ENCODE assay signal across 9 cellular contexts in genomic region chr11:134270250-134270714, GRCh38. TPM values are rescaled to one million over a fixed set of nuclear protein-coding genes. Genes with fewer than 3 reads are reported as not detected.
DNase-seq lines count a peak whose midpoint lies in the region; ATAC-seq, FAIRE-seq and TF ChIP-seq lines count a peak whose summit lies in the region.
"Had no signal": no experiment of that assay in that cellular context is flagged by ENCODE, and none has a peak within 500 bp of the region (broad histone marks: within the 10 kb centered on the region; RNA-seq: fewer than 3 reads in every experiment).

No MANE protein-coding gene starts in this region.

- peak; percentile 56; the same call in 1 of the 2 replicates for TF ChIP-seq CTCF in PC-3 (conservative IDR thresholded peaks at IDR 0.05; ENCODE audit: low read depth, low read length)
- peak in 2 of 3 experiments; percentile 36 to 60; a peak in 3 of 4 replicates for TF ChIP-seq CTCF in H1 (IDR thresholded peaks at IDR 0.05; ENCODE audit: control extremely low read depth in 1 of 3, insufficient read depth in 1 of 3, low read depth in 1 of 3, low read length in 3 of 3)

- H3K79me1 ChIP-seq in H1 (ENCODE audit: low read depth, low read length), result peaks cover 3% of the 10 kb centered on the region; the same call in 1 of the 2 replicates

- H3K4ac ChIP-seq in H1 (replicated peaks; ENCODE audit: insufficient read length, low read depth, low read length), result no peak overlapping the region

- peak overlapping the region; percentile 81; the same call in 1 of the 2 replicates for H2BK5ac ChIP-seq in H1 (ENCODE audit: low read depth, low read length)

- peak overlapping the region; percentile 53 for H3K4me2 ChIP-seq in BLaER1
- no peak overlapping the region for H3K4me2 ChIP-seq in PC-3 (ENCODE audit: low read length)
- H3K4me2 ChIP-seq in H1 (ENCODE audit: insufficient read depth in 1 of 2, low read depth in 2 of 2, low read length in 2 of 2), result no peak overlapping the region

- peak; percentile 47 to 59 for TF ChIP-seq RAD21 in H1 (IDR thresholded peaks at IDR 0.05 in 1 of 2, conservative IDR thresholded peaks at IDR 0.05 in 1 of 2; ENCODE audit: low read depth in 2 of 2, low read length in 2 of 2)

- DNase-seq in GM12891 (ENCODE audit: insufficient read length, low spot score) (no peak), PC-3 (peak; percentile 52), H1 (ENCODE audit: low read depth in 1 of 2, low spot score in 2 of 2) (no peak), NCI-H2171 treated with DMSO at 0.1 percent for 48 hours (lab: John Stamatoyannopoulos, UW) (no peak)
- DNase-seq: colonic mucosa had no signal

- H3K4me3 ChIP-seq in BLaER1, result no peak overlapping the region
- no peak overlapping the region for H3K4me3 ChIP-seq in PC-3 (ENCODE audit: low read length)
- H3K4me3 ChIP-seq in H1 (ENCODE audit: extremely low read depth in 1 of 4, insufficient read depth in 2 of 4, low read depth in 3 of 4, low read length in 4 of 4), result no peak overlapping the region
- H3K4me3 ChIP-seq: colonic mucosa had no signal

- ATAC-seq in PC-3 (no peak), HG02759 (IDR thresholded peaks at IDR 0.05; ENCODE audit: unreplicated experiment) (no peak), HG03196 (IDR thresholded peaks at IDR 0.05; ENCODE audit: unreplicated experiment) (no peak), GM21381 (IDR thresholded peaks at IDR 0.05; ENCODE audit: unreplicated experiment) (no peak)

- H2BK12ac ChIP-seq in H1 (ENCODE audit: low read depth, low read length), result peak overlapping the region; percentile 52; the same call in 1 of the 2 replicates

- H3K23ac ChIP-seq in H1 (ENCODE audit: insufficient read length), result no peak overlapping the region

- CTCF ChIA-PET in PC-3 (lab: Charles Lee), result no interaction called here
- CTCF ChIA-PET in H1 (lab: Charles Lee; ENCODE audit: partially characterized antibody), result interaction anchor here (0.7 to 12.0 kb wide), 10 partner anchors 7 to 599 kb away, joined by 3 to 114 read pairs (median 4); no protein-coding TSS in a partner anchor

- H2BK20ac ChIP-seq in H1 (ENCODE audit: low read length), result peak overlapping the region; percentile 2; the same call in 1 of the 2 replicates

- peak overlapping the region; percentile 91; the same call in 1 of the 2 replicates for H2AK5ac ChIP-seq in H1 (ENCODE audit: low read depth, low read length)

- intact Hi-C loops in PC-3 (cut with micrococcal nuclease), result no loop called here

- no peak for TF ChIP-seq POLR2A in GM12891 (IDR thresholded peaks at IDR 0.05; ENCODE audit: low read depth, low read length)
- TF ChIP-seq POLR2A in H1 (IDR thresholded peaks at IDR 0.05; ENCODE audit: control extremely low read depth in 1 of 2, low read depth in 2 of 2, low read length in 2 of 2), result no peak

- BruUV-seq in PC-3 (replicated peaks; lab: Mats Ljungman, UMichigan), result no TSS peak

- H3K27me3 ChIP-seq in BLaER1 (peaks cover 45% of the 10 kb centered on the region), PC-3 (ENCODE audit: low read length) (peaks cover 30% of the 10 kb centered on the region), H1 (replicated peaks in 1 of 4; ENCODE audit: control insufficient read depth in 3 of 4, extremely low read depth in 1 of 4, insufficient read depth in 3 of 4, low read length in 3 of 4) (no peaks in the 10 kb centered on the region; a peak in 1 of 7 replicates)

- H3K23me2 ChIP-seq in H1 (ENCODE audit: low read depth, low read length), result peaks cover 3% of the 10 kb centered on the region

- no peaks in the 10 kb centered on the region for H3K9me3 ChIP-seq in BLaER1
- no peaks in the 10 kb centered on the region for H3K9me3 ChIP-seq in PC-3 (ENCODE audit: low read length)
- no peaks in the 10 kb centered on the region for H3K9me3 ChIP-seq in H1 (ENCODE audit: insufficient read depth in 2 of 2, low read depth in 1 of 2, low read length in 1 of 2)
- H3K9me3 ChIP-seq: colonic mucosa had no signal

- H4K91ac ChIP-seq in H1 (replicated peaks; ENCODE audit: insufficient read length, low read length), result peak overlapping the region; percentile 20

- no peak overlapping the region for H3K27ac ChIP-seq in BLaER1
- H3K27ac ChIP-seq in PC-3 (ENCODE audit: low read length), result no peak overlapping the region
- no peak overlapping the region for H3K27ac ChIP-seq in H1 (ENCODE audit: low read depth, low read length)
- H3K27ac ChIP-seq: colonic mucosa had no signal

- peaks cover 6% of the 10 kb centered on the region for H3F3A ChIP-seq in PC-3 (ENCODE audit: low read length, unreplicated experiment)

- POLR2A ChIA-PET in PC-3 (lab: Charles Lee; ENCODE audit: unreplicated experiment), result no interaction called here
- POLR2A ChIA-PET in H1 (lab: Charles Lee; ENCODE audit: partially characterized antibody), result interaction anchor here (0.6 to 1.3 kb wide), 5 partner anchors 13 to 191 kb away, joined by 3 to 4 read pairs (median 3); partner anchors contain the start of gene ACAD8

- FAIRE-seq in GM12891 (lab: Jason Lieb, UNC), result peak; percentile 88
- FAIRE-seq in H1 (lab: Jason Lieb, UNC), result peak; percentile 75

- H3K9ac ChIP-seq in BLaER1, result no peak overlapping the region
- H3K9ac ChIP-seq in PC-3 (ENCODE audit: low read length), result no peak overlapping the region
- no peak overlapping the region for H3K9ac ChIP-seq in H1 (replicated peaks in 1 of 4; ENCODE audit: extremely low read depth in 1 of 4, low read depth in 3 of 4, low read length in 3 of 4)

- H2BK120ac ChIP-seq in H1 (replicated peaks; ENCODE audit: low read depth, low read length), result no peak overlapping the region

- H3K36me3 ChIP-seq in BLaER1 (no peaks in the 10 kb centered on the region; the same call in 1 of the 2 replicates), PC-3 (ENCODE audit: low read depth, low read length) (no peaks in the 10 kb centered on the region), H1 (ENCODE audit: control insufficient read depth in 2 of 4, insufficient read depth in 4 of 4, low read length in 3 of 4) (no peaks in the 10 kb centered on the region)
- H3K36me3 ChIP-seq: colonic mucosa had no signal

- H3K9me2 ChIP-seq in PC-3 (replicated peaks; ENCODE audit: low read length), result no peaks in the 10 kb centered on the region

- H3K18ac ChIP-seq in H1 (ENCODE audit: extremely low read depth, low read length), result peak overlapping the region; percentile 57; the same call in 1 of the 2 replicates

- H3K79me2 ChIP-seq in PC-3 (ENCODE audit: low read length), result no peaks in the 10 kb centered on the region
- peaks cover 3 to 80% of the 10 kb centered on the region in 2 experiments; a peak in 3 of 4 replicates for H3K79me2 ChIP-seq in H1 (ENCODE audit: control insufficient read depth in 1 of 2, insufficient read depth in 2 of 2, low read length in 2 of 2)

- H4K20me1 ChIP-seq in BLaER1 (peaks cover 23% of the 10 kb centered on the region), PC-3 (ENCODE audit: low read length) (no peaks in the 10 kb centered on the region), H1 (replicated peaks in 1 of 2; ENCODE audit: control insufficient read depth in 1 of 2, insufficient read depth in 2 of 2, low read length in 2 of 2) (no peaks in the 10 kb centered on the region)

- H3K4me1 ChIP-seq in BLaER1, result peaks cover 21% of the 10 kb centered on the region
- H3K4me1 ChIP-seq in PC-3 (ENCODE audit: insufficient read depth, low read length), result peaks cover 28% of the 10 kb centered on the region
- H3K4me1 ChIP-seq in H1 (replicated peaks in 1 of 4; ENCODE audit: control insufficient read depth in 3 of 4, insufficient read depth in 4 of 4, low read length in 3 of 4), result peaks cover 17 to 36% (median 21%) of the 10 kb centered on the region in 4 experiments
- H3K4me1 ChIP-seq: colonic mucosa had no signal

- H3K56ac ChIP-seq in H1 (replicated peaks; ENCODE audit: insufficient read length, low read depth, low read length), result no peak overlapping the region

- no peak for TF ChIP-seq EP300 in H1 (IDR thresholded peaks at IDR 0.05; ENCODE audit: borderline replicate concordance in 1 of 2, low read depth in 2 of 2, low read length in 2 of 2)

- no peak overlapping the region for H4K5ac ChIP-seq in H1 (ENCODE audit: insufficient read length, low read depth, low read length)

- H2BK15ac ChIP-seq in H1 (ENCODE audit: low read length), result peak overlapping the region; percentile 62

- 64% methylated on average over 5 of the region's 5 CpGs; no CpG with 5 or more reads in 1 of the 2 experiments for WGBS in H1 (ENCODE audit: extremely low coverage in 1 of 2, insufficient coverage in 1 of 2, insufficient read length in 1 of 2, insufficient replicate concordance in 2 of 2, low coverage in 1 of 2, low lambda C conversion rate in 2 of 2, missing lambda C conversion rate in 1 of 2), 2 experiments

- H3K14ac ChIP-seq in H1 (ENCODE audit: insufficient read length), result no peak overlapping the region

- H4K8ac ChIP-seq in H1 (ENCODE audit: extremely low read depth, insufficient read depth, low read length), result no peak overlapping the region

- H2AFZ ChIP-seq in PC-3 (ENCODE audit: low read length) (no peak overlapping the region), H1 (ENCODE audit: low read length) (no peak overlapping the region)

RNA-seq across cellular contexts. Expression of gene GLB1L3, which starts 5.9 kb away (rescaled TPM):
- 0.21 TPM for polyA plus RNA-seq in GM12891 (2012; ENCODE audit: low read depth, missing spikeins)
- total RNA-seq in PC-3 (2014; rRNA removed), result not detected in 2 replicates
- 32.6 and 33.2 TPM in 2 replicates for total RNA-seq in H1 (2021; fragmentation: NEBNext Ultra II Directional; extraction: Animal tissue kit (Norgen Biotek cat#: 25700))
- polyA plus RNA-seq in H1 (2011; rRNA removed), result 14.9 and 19.7 TPM in 2 replicates
- 16.5 TPM for polyA plus RNA-seq in H1 (2011; cell fraction: cytosol; rRNA removed)
- 58.1 TPM for polyA plus RNA-seq in H1 (2011; cell fraction: nucleus; rRNA removed)
- 20.7 to 26.8 TPM (median 25.0 TPM) in 4 replicates for polyA plus RNA-seq in H1 (2012, experiment 1 of 2)
- 10.5 TPM for polyA plus RNA-seq in H1 (2012, experiment 2 of 2)
- polyA plus RNA-seq in H1 (2013, experiment 1 of 2), result 19.3 TPM
- 19.8 TPM for polyA plus RNA-seq in H1 (2013, experiment 2 of 2)
- 8.7 and 10.5 TPM in 2 replicates for polyA minus RNA-seq in H1 (2011; rRNA and poly(A)+ RNA removed)
- polyA minus RNA-seq in H1 (2011; cell fraction: cytosol; rRNA and poly(A)+ RNA removed), result 9.7 TPM
- 19.4 TPM for polyA minus RNA-seq in H1 (2011; cell fraction: nucleus; rRNA and poly(A)+ RNA removed)

RNA-seq across cellular contexts. Expression of gene ACAD8, which starts 16.9 kb away (rescaled TPM):
- 13.4 TPM for polyA plus RNA-seq in GM12891 (2012; ENCODE audit: low read depth, missing spikeins)
- 17.6 and 22.6 TPM in 2 replicates for total RNA-seq in PC-3 (2014; rRNA removed)
- total RNA-seq in H1 (2021; fragmentation: NEBNext Ultra II Directional; extraction: Animal tissue kit (Norgen Biotek cat#: 25700)), result 48.2 and 52.7 TPM in 2 replicates
- polyA plus RNA-seq in H1 (2011; rRNA removed), result 40.9 and 45.8 TPM in 2 replicates
- 52.6 TPM for polyA plus RNA-seq in H1 (2011; cell fraction: cytosol; rRNA removed)
- polyA plus RNA-seq in H1 (2011; cell fraction: nucleus; rRNA removed), result 66.6 TPM
- polyA plus RNA-seq in H1 (2012, experiment 1 of 2), result 58.4 to 62.2 TPM (median 60.3 TPM) in 4 replicates
- 26.0 TPM for polyA plus RNA-seq in H1 (2012, experiment 2 of 2)
- polyA plus RNA-seq in H1 (2013, experiment 1 of 2), result 30.3 TPM
- 26.5 TPM for polyA plus RNA-seq in H1 (2013, experiment 2 of 2)
- polyA minus RNA-seq in H1 (2011; rRNA and poly(A)+ RNA removed), result 45.6 and 46.9 TPM in 2 replicates
- polyA minus RNA-seq in H1 (2011; cell fraction: cytosol; rRNA and poly(A)+ RNA removed), result 22.9 TPM
- 39.9 TPM for polyA minus RNA-seq in H1 (2011; cell fraction: nucleus; rRNA and poly(A)+ RNA removed)

RNA-seq across cellular contexts. Expression of gene THYN1, which starts 17.1 kb away (rescaled TPM):
- 59.9 TPM for polyA plus RNA-seq in GM12891 (2012; ENCODE audit: low read depth, missing spikeins)
- total RNA-seq in PC-3 (2014; rRNA removed), result 56.2 and 56.6 TPM in 2 replicates
- total RNA-seq in H1 (2021; fragmentation: NEBNext Ultra II Directional; extraction: Animal tissue kit (Norgen Biotek cat#: 25700)), result 95.1 and 95.4 TPM in 2 replicates
- 41.3 and 77.3 TPM in 2 replicates for polyA plus RNA-seq in H1 (2011; rRNA removed)
- polyA plus RNA-seq in H1 (2011; cell fraction: cytosol; rRNA removed), result 86.4 TPM
- 44.4 TPM for polyA plus RNA-seq in H1 (2011; cell fraction: nucleus; rRNA removed)
- polyA plus RNA-seq in H1 (2012, experiment 1 of 2), result 118 to 130 TPM (median 121 TPM) in 4 replicates
- 31.3 TPM for polyA plus RNA-seq in H1 (2012, experiment 2 of 2)
- 96.1 TPM for polyA plus RNA-seq in H1 (2013, experiment 1 of 2)
- polyA plus RNA-seq in H1 (2013, experiment 2 of 2), result 95.8 TPM
- 65.1 and 93.1 TPM in 2 replicates for polyA minus RNA-seq in H1 (2011; rRNA and poly(A)+ RNA removed)
- polyA minus RNA-seq in H1 (2011; cell fraction: cytosol; rRNA and poly(A)+ RNA removed), result 49.0 TPM
- 36.1 TPM for polyA minus RNA-seq in H1 (2011; cell fraction: nucleus; rRNA and poly(A)+ RNA removed)

RNA-seq across cellular contexts. Expression of gene VPS26B, which starts 45.8 kb away (rescaled TPM):
- polyA plus RNA-seq in GM12891 (2012; ENCODE audit: low read depth, missing spikeins), result 10.6 TPM
- 49.2 and 53.9 TPM in 2 replicates for total RNA-seq in PC-3 (2014; rRNA removed)
- 26.8 and 27.0 TPM in 2 replicates for total RNA-seq in H1 (2021; fragmentation: NEBNext Ultra II Directional; extraction: Animal tissue kit (Norgen Biotek cat#: 25700))
- polyA plus RNA-seq in H1 (2011; rRNA removed), result 18.3 and 19.6 TPM in 2 replicates
- polyA plus RNA-seq in H1 (2011; cell fraction: cytosol; rRNA removed), result 21.7 TPM
- polyA plus RNA-seq in H1 (2011; cell fraction: nucleus; rRNA removed), result 23.5 TPM
- 19.5 to 21.1 TPM (median 20.1 TPM) in 4 replicates for polyA plus RNA-seq in H1 (2012, experiment 1 of 2)
- 16.3 TPM for polyA plus RNA-seq in H1 (2012, experiment 2 of 2)
- polyA plus RNA-seq in H1 (2013, experiment 1 of 2), result 15.3 TPM
- 14.6 TPM for polyA plus RNA-seq in H1 (2013, experiment 2 of 2)
- polyA minus RNA-seq in H1 (2011; rRNA and poly(A)+ RNA removed), result 27.9 and 33.4 TPM in 2 replicates
- 17.2 TPM for polyA minus RNA-seq in H1 (2011; cell fraction: cytosol; rRNA and poly(A)+ RNA removed)
- 16.7 TPM for polyA minus RNA-seq in H1 (2011; cell fraction: nucleus; rRNA and poly(A)+ RNA removed)

RNA-seq across cellular contexts. Expression of gene NCAPD3, which starts 46.5 kb away (rescaled TPM):
- 26.3 TPM for polyA plus RNA-seq in GM12891 (2012; ENCODE audit: low read depth, missing spikeins)
- 74.5 and 85.0 TPM in 2 replicates for total RNA-seq in PC-3 (2014; rRNA removed)
- total RNA-seq in H1 (2021; fragmentation: NEBNext Ultra II Directional; extraction: Animal tissue kit (Norgen Biotek cat#: 25700)), result 50.3 and 55.2 TPM in 2 replicates
- 26.5 and 27.1 TPM in 2 replicates for polyA plus RNA-seq in H1 (2011; rRNA removed)
- polyA plus RNA-seq in H1 (2011; cell fraction: cytosol; rRNA removed), result 33.8 TPM
- polyA plus RNA-seq in H1 (2011; cell fraction: nucleus; rRNA removed), result 56.8 TPM
- 31.1 to 45.3 TPM (median 36.0 TPM) in 4 replicates for polyA plus RNA-seq in H1 (2012, experiment 1 of 2)
- polyA plus RNA-seq in H1 (2012, experiment 2 of 2), result 4.8 TPM
- polyA plus RNA-seq in H1 (2013, experiment 1 of 2), result 23.8 TPM
- polyA plus RNA-seq in H1 (2013, experiment 2 of 2), result 22.4 TPM
- 76.6 and 83.3 TPM in 2 replicates for polyA minus RNA-seq in H1 (2011; rRNA and poly(A)+ RNA removed)
- polyA minus RNA-seq in H1 (2011; cell fraction: cytosol; rRNA and poly(A)+ RNA removed), result 62.4 TPM
- 67.9 TPM for polyA minus RNA-seq in H1 (2011; cell fraction: nucleus; rRNA and poly(A)+ RNA removed)

Comparison
In these comparisons a context has a peak if more than half of its experiments do, and no peak if none do; other contexts are left out.
1. RNA of gene GLB1L3, which starts 5.9 kb away (total RNA-seq): 32.6 to 33.2 TPM in H1; not detected in PC-3; every median in the first group is over 10 times any median in the second.